Comparison of ENCODE assay signal across 11 cellular contexts in genomic region chr10:124627851-124628675, GRCh38.
DNase-seq lines count a peak whose midpoint lies in the region; ATAC-seq lines count a peak whose summit lies in the region.
"Had no signal": no experiment of that assay in that cellular context is flagged by ENCODE, and none has a peak within 500 bp of the region (broad histone marks: within the 10 kb centered on the region; RNA-seq: fewer than 3 reads in every experiment).

No MANE protein-coding gene starts in this region.

- H3K36me3 Mint-ChIP-seq in dendritic cell treated with granulocyte-macrophage colony-stimulating factor and Interleukin-4, amounts not matched to agents 40 ng/mL and 50 ng/mL, for 4 days (ENCODE audit: low read depth) = peaks cover 38% of the 10 kb centered on the region
- H3K36me3 Mint-ChIP-seq in naive thymus-derived CD8-positive, alpha-beta T cell = peaks cover 0 to 2% (median 0%) of the 10 kb centered on the region in 3 donors

- H3K27me3 Mint-ChIP-seq in dendritic cell treated with granulocyte-macrophage colony-stimulating factor and Interleukin-4, amounts not matched to agents 40 ng/mL and 50 ng/mL, for 4 days = no peaks in the 10 kb centered on the region
- no peaks in the 10 kb centered on the region for H3K27me3 Mint-ChIP-seq in naive thymus-derived CD8-positive, alpha-beta T cell

- no peak overlapping the region for H3K4me3 Mint-ChIP-seq in dendritic cell treated with granulocyte-macrophage colony-stimulating factor and Interleukin-4, amounts not matched to agents 40 ng/mL and 50 ng/mL, for 4 days
- H3K4me3 Mint-ChIP-seq in naive thymus-derived CD8-positive, alpha-beta T cell = peak overlapping the region in 7 of 10 donors; percentile 15 to 66 (median 42)

- H3K27ac Mint-ChIP-seq in dendritic cell treated with granulocyte-macrophage colony-stimulating factor and Interleukin-4, amounts not matched to agents 40 ng/mL and 50 ng/mL, for 4 days = peak overlapping the region; percentile 61
- H3K27ac Mint-ChIP-seq in naive thymus-derived CD8-positive, alpha-beta T cell = peak overlapping the region; percentile 8 to 90 (median 74)

- intact Hi-C loops in Right ventricle myocardium inferior (cut with DNase I) = no loop called here
- intact Hi-C loops in cardiac septum (cut with DNase I) = no loop called here
- intact Hi-C loops in dendritic cell treated with granulocyte-macrophage colony-stimulating factor and Interleukin-4, amounts not matched to agents 40 ng/mL and 50 ng/mL, for 4 days (cut with micrococcal nuclease) = loop anchor here (10.0 kb wide), 1 partner anchor 93 kb away; no protein-coding TSS in a partner anchor

- peak; percentile 18 for ATAC-seq in Right ventricle myocardium inferior
- ATAC-seq in naive thymus-derived CD8-positive, alpha-beta T cell = no peak
- ATAC-seq in HG02840 (IDR thresholded peaks at IDR 0.05; ENCODE audit: low FRiP score, unreplicated experiment) = no peak

- H3K9me3 Mint-ChIP-seq in dendritic cell treated with granulocyte-macrophage colony-stimulating factor and Interleukin-4, amounts not matched to agents 40 ng/mL and 50 ng/mL, for 4 days = no peaks in the 10 kb centered on the region
- no peaks in the 10 kb centered on the region for H3K9me3 Mint-ChIP-seq in naive thymus-derived CD8-positive, alpha-beta T cell

- POLR2A ChIA-PET in naive thymus-derived CD8-positive, alpha-beta T cell (lab: Charles Lee) = interaction anchor here (0.7 to 2.1 kb wide), 10 partner anchors 9 to 114 kb away, joined by 3 to 10 read pairs (median 6); no protein-coding TSS in a partner anchor

- no peak for DNase-seq in Right ventricle myocardium inferior (ENCODE audit: missing footprints)
- no peak for DNase-seq in cardiac septum (ENCODE audit: low spot score)
- no peak for DNase-seq in naive thymus-derived CD8-positive, alpha-beta T cell
- no peak for DNase-seq in NCI-H2107 treated with DMSO at 0.1 percent for 48 hours (lab: John Stamatoyannopoulos, UW; ENCODE audit: unreplicated experiment)
- no peak for DNase-seq in activated CD8-positive, alpha-beta memory T cell treated with anti-CD3 and anti-CD28 coated beads for 24 hours
- DNase-seq in NCI-H226 = no peak
- DNase-seq: cortex of kidney, hippocampal formation, NCI-H446 treated with DMSO at 0.1 percent for 48 hours had no signal

- peaks cover 69% of the 10 kb centered on the region for H3K4me1 Mint-ChIP-seq in dendritic cell treated with granulocyte-macrophage colony-stimulating factor and Interleukin-4, amounts not matched to agents 40 ng/mL and 50 ng/mL, for 4 days (ENCODE audit: low read depth)
- peaks cover 26 to 82% (median 52%) of the 10 kb centered on the region in 4 donors for H3K4me1 Mint-ChIP-seq in naive thymus-derived CD8-positive, alpha-beta T cell
